ENCODE assay signal across 25 cellular contexts in genomic region chr1:204891860-204892259, GRCh38. TPM values are rescaled to one million over a fixed set of nuclear protein-coding genes. Genes with fewer than 3 reads are reported as not detected.
"Had no signal": no experiment of that assay in that cellular context is flagged by ENCODE, and none has a peak within 500 bp of the region (broad histone marks: within the 10 kb centered on the region; RNA-seq: fewer than 3 reads in every experiment).

No MANE protein-coding gene starts in this region.

- H3K4me1 ChIP-seq: pancreas, suprapubic skin had no signal

- H3K27me3 ChIP-seq: pancreas, stomach, tibial nerve had no signal

- H3K27ac ChIP-seq: left ventricle myocardium inferior, neutrophil, pancreas, stomach, suprapubic skin had no signal

- H3K4me3 ChIP-seq: left ventricle myocardium inferior, pancreas, stomach, suprapubic skin, tibial nerve had no signal

- H3K36me3 ChIP-seq: left ventricle myocardium inferior, neutrophil, pancreas, stomach, suprapubic skin, tibial nerve had no signal

- H3K9me3 ChIP-seq: left ventricle myocardium inferior, neutrophil, pancreas, stomach, suprapubic skin, tibial nerve had no signal

- ATAC-seq: activated CD8-positive, alpha-beta memory T cell treated with anti-CD3 and anti-CD28 coated beads, Interleukin-2, amount 10 ng/mL, durations not matched to agents 7 days and 5 days; natural killer cell treated with Interleukin-12 subunit alpha and Interleukin-12 subunit beta and Interleukin-15 and Interleukin-18, amount 100 ng/mL, for 72 hours; pancreas; right cardiac atrium; stimulated activated memory B cell treated with anti-CD40 and anti-IgM and Interleukin-4, amounts not matched to agents 10 μg/mL and 1 μg/mL and 100 μg/mL, for 72 hours; T-helper 17 cell had no signal

- DNase-seq: activated CD4-positive, alpha-beta memory T cell treated with anti-CD3 and anti-CD28 coated beads for 36 hours; activated CD4-positive, alpha-beta T cell treated with anti-CD3 and anti-CD28 coated beads for 4 hours; activated CD4-positive, CD25-positive, alpha-beta regulatory T cell; activated CD8-positive, alpha-beta memory T cell treated with anti-CD3 and anti-CD28 coated beads, Interleukin-2, amount 10 ng/mL, durations not matched to agents 7 days and 5 days; activated effector memory CD4-positive, alpha-beta T cell treated with anti-CD3 and anti-CD28 coated beads, Interleukin-2, amount 50 U/mL, for 16 hours; activated naive CD4-positive, alpha-beta T cell treated with anti-CD3 and anti-CD28 coated beads, Interleukin-2, amount 10 ng/mL, durations not matched to agents 7 days and 5 days; activated T-cell treated with anti-CD3 and anti-CD28 coated beads for 4 hours; effector CD8-positive, alpha-beta T cell; foreskin melanocyte; hippocampal formation; kidney glomerular epithelial cell; left ventricle myocardium inferior; midbrain; pancreas; right cardiac atrium; stimulated activated CD4-positive, alpha-beta T cell treated with anti-CD3 and anti-CD28 coated beads, Interleukin-12 subunit alpha, Interleukin-12 subunit beta, amount 100 ng/mL, for 4 hours; stimulated activated CD4-positive, alpha-beta T cell treated with anti-CD3 and anti-CD28 coated beads, Interleukin-1b, Interleukin-23, amount 100 ng/mL, for 48 hours; stomach; T-helper 17 cell had no signal

RNA-seq across cellular contexts. Expression of gene NFASC, which starts 21.2 kb away (rescaled TPM):
- total RNA-seq: pulmonary artery endothelial cell had no signal
